ENCODE assay signal across 1 cellular context in the genomic region with DNA sequence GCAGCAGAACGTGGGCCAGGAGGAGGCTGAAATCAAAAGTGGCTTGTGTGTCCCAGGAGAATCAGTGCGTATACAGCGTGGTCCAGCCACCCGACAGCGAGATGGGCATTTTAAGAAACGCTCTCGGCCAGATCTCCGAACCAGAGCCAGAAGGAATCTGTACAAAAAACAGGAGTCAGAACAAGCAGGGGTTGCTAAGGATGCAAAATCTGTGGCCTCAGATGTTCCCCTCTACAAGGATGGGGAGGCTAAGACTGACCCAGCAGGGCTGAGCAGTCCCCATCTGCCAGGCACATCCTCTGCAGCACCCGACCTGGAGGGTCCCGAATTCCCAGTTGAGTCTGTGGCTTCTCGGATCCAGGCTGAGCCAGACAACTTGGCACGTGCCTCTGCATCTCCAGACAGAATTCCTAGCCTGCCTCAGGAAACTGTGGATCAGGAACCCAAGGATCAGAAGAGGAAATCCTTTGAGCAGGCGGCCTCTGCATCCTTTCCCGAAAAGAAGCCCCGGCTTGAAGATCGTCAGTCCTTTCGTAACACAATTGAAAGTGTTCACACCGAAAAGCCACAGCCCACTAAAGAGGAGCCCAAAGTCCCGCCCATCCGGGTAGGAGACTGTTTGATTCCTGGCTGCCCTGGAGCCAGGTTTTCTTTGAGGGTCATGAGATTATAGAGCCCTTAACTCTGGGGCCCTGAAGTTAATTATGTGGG.
TF ChIP-seq lines count a peak whose summit lies in the region.

No MANE protein-coding gene starts in this region.

TF ChIP-seq in HepG2, 621 proteins besides CTCF, POLR2A, EP300 and RAD21 (continued from another document):
- TF ChIP-seq ZBTB25 (CRISPR knock-in tag; IDR thresholded peaks at IDR 0.05) (no peak), HOXA5 (CRISPR knock-in tag; IDR thresholded peaks at IDR 0.05) (no peak), KAT8 (CRISPR knock-in tag; IDR thresholded peaks at IDR 0.05) (no peak), ZNF768 (CRISPR knock-in tag; IDR thresholded peaks at IDR 0.05) (no peak), REL (CRISPR knock-in tag; conservative IDR thresholded peaks at IDR 0.05) (no peak), CREB3 (CRISPR knock-in tag; IDR thresholded peaks at IDR 0.05) (no peak), PPARG (CRISPR knock-in tag; conservative IDR thresholded peaks at IDR 0.05) (no peak), ZNF253 (CRISPR knock-in tag; IDR thresholded peaks at IDR 0.05; ENCODE audit: borderline replicate concordance) (0 out of 2 replicates have a peak, but pooled peaks have one; percentile 25), ZNF501 (CRISPR knock-in tag; IDR thresholded peaks at IDR 0.05) (0 out of 2 replicates have a peak, but pooled peaks have one; percentile 22), GZF1 (CRISPR knock-in tag; IDR thresholded peaks at IDR 0.05) (no peak), ZBTB38 (CRISPR knock-in tag; IDR thresholded peaks at IDR 0.05) (0 out of 2 replicates have a peak, but pooled peaks have one; percentile 21), GPBP1L1 (CRISPR knock-in tag; IDR thresholded peaks at IDR 0.05) (no peak), ZNF687 (CRISPR knock-in tag; IDR thresholded peaks at IDR 0.05) (no peak), ZNF652 (CRISPR knock-in tag; IDR thresholded peaks at IDR 0.05; ENCODE audit: borderline replicate concordance, low read depth) (no peak), AGO2 (optimal IDR thresholded peaks at IDR 0.05; ENCODE audit: low read depth, low read length) (peak; percentile 31), RFXAP (CRISPR knock-in tag; IDR thresholded peaks at IDR 0.05; ENCODE audit: borderline replicate concordance) (no peak), ZNF160 (CRISPR knock-in tag; IDR thresholded peaks at IDR 0.05) (no peak), RBM22 (optimal IDR thresholded peaks at IDR 0.05; ENCODE audit: low read length) (peak; percentile 67), KAT2B (IDR thresholded peaks at IDR 0.05; ENCODE audit: borderline replicate concordance, low read depth, low read length) (no peak), ZNF839 (CRISPR knock-in tag; IDR thresholded peaks at IDR 0.05; ENCODE audit: borderline replicate concordance) (no peak)
- TF ChIP-seq, protein P1, sequence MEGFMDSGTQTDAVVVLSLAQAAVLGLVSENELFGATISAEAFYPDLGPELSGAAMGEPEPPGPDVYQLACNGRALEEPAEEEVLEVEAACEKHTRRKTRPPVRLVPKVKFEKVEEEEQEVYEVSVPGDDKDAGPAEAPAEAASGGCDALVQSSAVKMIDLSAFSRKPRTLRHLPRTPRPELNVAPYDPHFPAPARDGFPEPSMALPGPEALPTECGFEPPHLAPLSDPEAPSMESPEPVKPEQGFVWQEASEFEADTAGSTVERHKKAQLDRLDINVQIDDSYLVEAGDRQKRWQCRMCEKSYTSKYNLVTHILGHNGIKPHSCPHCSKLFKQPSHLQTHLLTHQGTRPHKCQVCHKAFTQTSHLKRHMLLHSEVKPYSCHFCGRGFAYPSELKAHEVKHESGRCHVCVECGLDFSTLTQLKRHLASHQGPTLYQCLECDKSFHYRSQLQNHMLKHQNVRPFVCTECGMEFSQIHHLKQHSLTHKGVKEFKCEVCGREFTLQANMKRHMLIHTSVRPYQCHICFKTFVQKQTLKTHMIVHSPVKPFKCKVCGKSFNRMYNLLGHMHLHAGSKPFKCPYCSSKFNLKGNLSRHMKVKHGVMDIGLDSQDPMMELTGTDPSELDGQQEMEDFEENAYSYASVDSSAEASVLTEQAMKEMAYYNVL (CRISPR knock-in tag; IDR thresholded peaks at IDR 0.05; ENCODE audit: borderline replicate concordance), result no peak
- TF ChIP-seq, protein P2, sequence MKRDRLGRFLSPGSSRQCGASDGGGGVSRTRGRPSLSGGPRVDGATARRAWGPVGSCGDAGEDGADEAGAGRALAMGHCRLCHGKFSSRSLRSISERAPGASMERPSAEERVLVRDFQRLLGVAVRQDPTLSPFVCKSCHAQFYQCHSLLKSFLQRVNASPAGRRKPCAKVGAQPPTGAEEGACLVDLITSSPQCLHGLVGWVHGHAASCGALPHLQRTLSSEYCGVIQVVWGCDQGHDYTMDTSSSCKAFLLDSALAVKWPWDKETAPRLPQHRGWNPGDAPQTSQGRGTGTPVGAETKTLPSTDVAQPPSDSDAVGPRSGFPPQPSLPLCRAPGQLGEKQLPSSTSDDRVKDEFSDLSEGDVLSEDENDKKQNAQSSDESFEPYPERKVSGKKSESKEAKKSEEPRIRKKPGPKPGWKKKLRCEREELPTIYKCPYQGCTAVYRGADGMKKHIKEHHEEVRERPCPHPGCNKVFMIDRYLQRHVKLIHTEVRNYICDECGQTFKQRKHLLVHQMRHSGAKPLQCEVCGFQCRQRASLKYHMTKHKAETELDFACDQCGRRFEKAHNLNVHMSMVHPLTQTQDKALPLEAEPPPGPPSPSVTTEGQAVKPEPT (CRISPR knock-in tag; IDR thresholded peaks at IDR 0.05; ENCODE audit: low read depth), result no peak
TF ChIP-seq in HepG2: peak in this region for 5.
